In the genomic region with DNA sequence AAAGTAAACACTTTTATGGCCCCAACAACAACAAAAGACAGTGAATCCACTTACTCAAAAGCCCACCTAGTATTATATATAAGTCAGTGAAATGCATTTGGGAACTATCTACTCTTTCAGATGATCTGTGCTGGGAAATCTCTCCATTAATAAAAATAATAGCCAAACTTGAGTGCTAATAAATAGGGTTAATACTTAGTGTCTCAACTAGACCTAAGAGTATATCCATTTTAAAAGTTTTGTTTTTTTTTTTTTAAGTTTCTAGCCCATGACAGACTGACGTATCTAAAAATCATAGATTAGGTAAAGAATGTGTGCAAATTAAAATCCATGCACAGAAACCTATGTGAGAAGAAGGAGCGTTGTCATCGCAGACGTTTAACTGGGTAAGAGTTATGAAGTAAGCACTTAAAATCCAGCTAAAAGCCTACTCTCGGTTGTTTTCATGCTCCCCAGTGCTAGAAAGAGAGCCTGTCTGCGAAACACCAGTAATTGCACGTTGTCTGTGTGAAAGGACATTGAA, we compare ENCODE assay signal across 7 cellular contexts.
A peak's percentile ranks its signal among the peaks of the same experiment; 100 is the strongest.
DNase-seq lines count a peak whose midpoint lies in the region; ATAC-seq and TF ChIP-seq lines count a peak whose summit lies in the region.

No MANE protein-coding gene starts in this region.

- H3K79me2 ChIP-seq in hepatocyte: no peaks in the 10 kb centered on the region

- no peaks in the 10 kb centered on the region for H3K27me3 ChIP-seq in hepatocyte
- H3K27me3 ChIP-seq in body of pancreas: no peaks in the 10 kb centered on the region

- H3K36me3 ChIP-seq in HEK293 (ENCODE audit: control insufficient read depth in 2 of 2, insufficient read depth in 1 of 2, low read length in 2 of 2): no peaks in the 10 kb centered on the region
- no peaks in the 10 kb centered on the region for H3K36me3 ChIP-seq in hepatocyte (replicated peaks; ENCODE audit: insufficient read depth, low read depth)
- no peaks in the 10 kb centered on the region for H3K36me3 ChIP-seq in body of pancreas (replicated peaks in 1 of 2; ENCODE audit: insufficient read depth in 1 of 2, low read depth in 2 of 2)

- ATAC-seq in stimulated activated effector memory CD8-positive, alpha-beta T cell treated with anti-CD3 and anti-CD28 coated beads, Interleukin-12 subunit alpha, Interleukin-12 subunit beta, amount 100 ng/mL, for 72 hours: no peak
- ATAC-seq in body of pancreas: no peak

- no peaks in the 10 kb centered on the region for H4K20me1 ChIP-seq in hepatocyte (ENCODE audit: insufficient read depth, poor library complexity, severe bottlenecking)

- peak overlapping the region; percentile 14 for H3K4me3 ChIP-seq in HEK293 (ENCODE audit: low read depth, low read length)
- H3K4me3 ChIP-seq in WI38 (ENCODE audit: low read depth, low read length): peak overlapping the region; percentile 47
- H3K4me3 ChIP-seq in hepatocyte: peak overlapping the region; percentile 18
- peak overlapping the region in 1 of 2 donors; percentile 6 for H3K4me3 ChIP-seq in body of pancreas

- DNase-seq in hepatocyte (ENCODE audit: low spot score) (peak; percentile 21), epidermal melanocyte (ENCODE audit: insufficient read length, low spot score) (no peak), body of pancreas (no peak)
- no peak for DNase-seq in stimulated activated effector memory CD8-positive, alpha-beta T cell treated with anti-CD3 and anti-CD28 coated beads, Interleukin-12 subunit alpha, Interleukin-12 subunit beta, amount 100 ng/mL, for 72 hours (ENCODE audit: low spot score in 2 of 2)
- no peak for DNase-seq in stimulated activated CD4-positive, alpha-beta T cell treated with anti-CD3 and anti-CD28 coated beads, Interleukin-4, amount 100 ng/mL, for 24 hours

- H3K9me3 ChIP-seq in HEK293 (ENCODE audit: control insufficient read depth, insufficient read depth, low read depth, low read length): no peaks in the 10 kb centered on the region
- no peaks in the 10 kb centered on the region for H3K9me3 ChIP-seq in hepatocyte (ENCODE audit: low read depth)
- no peaks in the 10 kb centered on the region for H3K9me3 ChIP-seq in body of pancreas

- POLR2A ChIA-PET in HEK293 (lab: Yijun Ruan, JAX): interaction anchor here (0.9 to 1.1 kb wide), 3 partner anchors 8 to 85 kb away, joined by 3 to 4 read pairs (median 3); no protein-coding TSS in a partner anchor

- no peaks in the 10 kb centered on the region for H3K9me3 Mint-ChIP-seq in stimulated activated effector memory CD8-positive, alpha-beta T cell treated with anti-CD3 and anti-CD28 coated beads, Interleukin-12 subunit alpha, Interleukin-12 subunit beta, amount 100 ng/mL, for 72 hours

- CTCF ChIA-PET in HEK293 (lab: Yijun Ruan, JAX): interaction anchor here (0.9 to 1.1 kb wide), 2 partner anchors 11 to 15 kb away, joined by 3 to 8 read pairs; no protein-coding TSS in a partner anchor

- WGBS in hepatocyte (ENCODE audit: low lambda C conversion rate, missing lambda C conversion rate): 10% methylated on average over 7 of the region's 7 CpGs
- 10 to 14% methylated on average over 7 of the region's 7 CpGs for WGBS in body of pancreas, 2 donors

- H3K27ac ChIP-seq in HEK293 (ENCODE audit: extremely low read depth, low read depth, low read length): peak overlapping the region; percentile 32; the same call in 1 of the 2 replicates
- peak overlapping the region; percentile 81 for H3K27ac ChIP-seq in hepatocyte
- H3K27ac ChIP-seq in body of pancreas: peak overlapping the region in 2 of 4 donors; percentile 15 to 38

- intact Hi-C loops in body of pancreas (cut with DNase I): no loop called here

- H3K4me3 Mint-ChIP-seq in stimulated activated effector memory CD8-positive, alpha-beta T cell treated with anti-CD3 and anti-CD28 coated beads, Interleukin-12 subunit alpha, Interleukin-12 subunit beta, amount 100 ng/mL, for 72 hours: peak overlapping the region; percentile 78

- H3K4me1 Mint-ChIP-seq in stimulated activated effector memory CD8-positive, alpha-beta T cell treated with anti-CD3 and anti-CD28 coated beads, Interleukin-12 subunit alpha, Interleukin-12 subunit beta, amount 100 ng/mL, for 72 hours: peaks cover 27% of the 10 kb centered on the region

- no peak overlapping the region for H3K27ac Mint-ChIP-seq in stimulated activated effector memory CD8-positive, alpha-beta T cell treated with anti-CD3 and anti-CD28 coated beads, Interleukin-12 subunit alpha, Interleukin-12 subunit beta, amount 100 ng/mL, for 72 hours

- TF ChIP-seq CTCF in HEK293 (tag by site-specific recombination; IDR thresholded peaks at IDR 0.05) (no peak), WI38 (IDR thresholded peaks at IDR 0.05; ENCODE audit: low read depth, low read length) (no peak), hepatocyte (IDR thresholded peaks at IDR 0.05; ENCODE audit: poor library complexity) (no peak), body of pancreas (IDR thresholded peaks at IDR 0.05) (no peak)

- H3K9me2 ChIP-seq in hepatocyte (replicated peaks; ENCODE audit: insufficient read depth): no peaks in the 10 kb centered on the region

- H3K4me1 ChIP-seq in HEK293 (ENCODE audit: control insufficient read depth, insufficient read depth, low read length) (peaks cover 3% of the 10 kb centered on the region; the same call in 1 of the 2 replicates), hepatocyte (ENCODE audit: insufficient read depth) (peaks cover 16% of the 10 kb centered on the region), body of pancreas (peaks cover 9% of the 10 kb centered on the region)

- no peak for TF ChIP-seq POLR2A in body of pancreas (IDR thresholded peaks at IDR 0.05)

- H3K36me3 Mint-ChIP-seq in stimulated activated effector memory CD8-positive, alpha-beta T cell treated with anti-CD3 and anti-CD28 coated beads, Interleukin-12 subunit alpha, Interleukin-12 subunit beta, amount 100 ng/mL, for 72 hours: no peaks in the 10 kb centered on the region

- peak overlapping the region; percentile 76 for H3K4me2 ChIP-seq in hepatocyte

- peak overlapping the region; percentile 40 for H2AFZ ChIP-seq in hepatocyte

TF ChIP-seq in HEK293, 187 proteins besides CTCF, POLR2A, EP300 and RAD21:
- no peak for TF ChIP-seq SETDB1 (IDR thresholded peaks at IDR 0.05; ENCODE audit: insufficient read length, low read length)
- TF ChIP-seq ZNF335 (tag by site-specific recombination; conservative IDR thresholded peaks at IDR 0.05): 0 out of 2 replicates have a peak, but pooled peaks have one; percentile 43
- TF ChIP-seq PRDM4 (tag by site-specific recombination; IDR thresholded peaks at IDR 0.05): peak; percentile 73
